In genomic region chr4:42313872-42314271, GRCh38 we compare ENCODE assay signal across 29 cellular contexts.
"Had no signal": no experiment of that assay in that cellular context is flagged by ENCODE, and none has a peak within 500 bp of the region (broad histone marks: within the 10 kb centered on the region; RNA-seq: fewer than 3 reads in every experiment).

No MANE protein-coding gene starts in this region.

- H3K4me3 ChIP-seq: ascending aorta, cardiac muscle cell, MG63, SJCRH30, SK-N-MC had no signal

- DNase-seq: activated CD4-positive, alpha-beta T cell treated with anti-CD3 and anti-CD28 coated beads for 36 hours; activated CD4-positive, alpha-beta T cell treated with anti-CD3 and anti-CD28 coated beads, Interleukin-2, amount 10 ng/mL, durations not matched to agents 7 days and 5 days; activated CD4-positive, alpha-beta T cell treated with anti-CD3 and anti-CD28 coated beads, Interleukin-2, amount 50 U/mL, for 48 hours; activated CD8-positive, alpha-beta T cell treated with anti-CD3 and anti-CD28 coated beads, Interleukin-2, amount 10 ng/mL, durations not matched to agents 7 days and 5 days; activated gamma-delta T cell; activated naive CD4-positive, alpha-beta T cell treated with Interleukin-2 at 50 U/mL for 16 hours; activated naive CD8-positive, alpha-beta T cell treated with anti-CD3 and anti-CD28 coated beads, Interleukin-2, amount 10 ng/mL, durations not matched to agents 7 days and 5 days; activated T-cell treated with anti-CD3 and anti-CD28 coated beads, Interleukin-2, amount 50 U/mL, for 24 hours; amygdala; Kasumi-1; KG1; MG63; NCI-H1048; NCI-H1105 treated with DMSO at 0.1 percent for 48 hours; NCI-H1436; NCI-H1694 treated with DMSO at 0.1 percent for 48 hours; NCI-H2029; NCI-H345; NCI-H524 treated with DMSO at 0.1 percent for 48 hours; SHP77; SJCRH30; T1000 had no signal

- H3K27me3 Mint-ChIP-seq: activated CD4-positive, alpha-beta T cell treated with anti-CD3 and anti-CD28 coated beads, Interleukin-2, amount 10 ng/mL, durations not matched to agents 7 days and 5 days had no signal

- H3K4me1 Mint-ChIP-seq: activated CD4-positive, alpha-beta T cell treated with anti-CD3 and anti-CD28 coated beads for 36 hours; activated CD4-positive, alpha-beta T cell treated with anti-CD3 and anti-CD28 coated beads, Interleukin-2, amount 10 ng/mL, durations not matched to agents 7 days and 5 days; activated naive CD4-positive, alpha-beta T cell treated with anti-CD3 and anti-CD28 coated beads, Interleukin-2, amount 50 U/mL, for 24 hours; activated naive CD8-positive, alpha-beta T cell treated with anti-CD3 and anti-CD28 coated beads, Interleukin-2, amount 10 ng/mL, durations not matched to agents 7 days and 5 days had no signal

- H3K4me1 ChIP-seq: ascending aorta, SJCRH30 had no signal

- H3K27ac ChIP-seq: ascending aorta, cardiac muscle cell, SJCRH30, SK-N-MC had no signal

- H3K36me3 ChIP-seq: ascending aorta, cardiac muscle cell, MG63, SJCRH30 had no signal

- ATAC-seq: activated CD4-positive, alpha-beta T cell treated with anti-CD3 and anti-CD28 coated beads for 36 hours; activated CD4-positive, CD25-positive, alpha-beta regulatory T cell treated with anti-CD3 and anti-CD28 coated beads, Interleukin-2, amount 50 U/mL, for 24 hours; activated CD8-positive, alpha-beta T cell treated with anti-CD3 and anti-CD28 coated beads, Interleukin-2, amount 10 ng/mL, durations not matched to agents 7 days and 5 days; Panc1 had no signal

- H3K9me3 ChIP-seq: ascending aorta, MG63, SJCRH30 had no signal

- H3K9me3 Mint-ChIP-seq: activated CD4-positive, alpha-beta T cell treated with anti-CD3 and anti-CD28 coated beads, Interleukin-2, amount 10 ng/mL, durations not matched to agents 7 days and 5 days; activated naive CD4-positive, alpha-beta T cell treated with anti-CD3 and anti-CD28 coated beads, Interleukin-2, amount 50 U/mL, for 24 hours; activated T-cell treated with anti-CD3 and anti-CD28 coated beads, Interleukin-2, amount 50 U/mL, for 24 hours; activated T-helper 2 cell treated with anti-CD3 and anti-CD28 coated beads, Interferon-gamma antibody, Interleukin-2, Interleukin-4, amounts not matched to agents 10 μg/mL and 5 μg/mL and 100 μg/mL, durations not matched to agents 14 hours and 24 hours and 36 hours had no signal

- H3K36me3 Mint-ChIP-seq: activated naive CD4-positive, alpha-beta T cell treated with anti-CD3 and anti-CD28 coated beads, Interleukin-2, amount 50 U/mL, for 24 hours; activated naive CD8-positive, alpha-beta T cell treated with anti-CD3 and anti-CD28 coated beads, Interleukin-2, amount 10 ng/mL, durations not matched to agents 7 days and 5 days had no signal

- H3K27me3 ChIP-seq: ascending aorta, cardiac muscle cell, MG63 had no signal

- H3K27ac Mint-ChIP-seq: activated CD4-positive, alpha-beta T cell treated with anti-CD3 and anti-CD28 coated beads for 36 hours; activated CD4-positive, alpha-beta T cell treated with anti-CD3 and anti-CD28 coated beads, Interleukin-2, amount 10 ng/mL, durations not matched to agents 7 days and 5 days; activated CD8-positive, alpha-beta T cell treated with anti-CD3 and anti-CD28 coated beads, Interleukin-2, amount 10 ng/mL, durations not matched to agents 7 days and 5 days; activated naive CD4-positive, alpha-beta T cell treated with anti-CD3 and anti-CD28 coated beads, Interleukin-2, amount 50 U/mL, for 24 hours; activated naive CD8-positive, alpha-beta T cell treated with anti-CD3 and anti-CD28 coated beads, Interleukin-2, amount 10 ng/mL, durations not matched to agents 7 days and 5 days; activated T-cell treated with anti-CD3 and anti-CD28 coated beads, Interleukin-2, amount 50 U/mL, for 24 hours; activated T-helper 2 cell treated with anti-CD3 and anti-CD28 coated beads, Interferon-gamma antibody, Interleukin-2, Interleukin-4, amounts not matched to agents 10 μg/mL and 5 μg/mL and 100 μg/mL, durations not matched to agents 14 hours and 24 hours and 36 hours had no signal

- H3K4me3 Mint-ChIP-seq: activated CD4-positive, alpha-beta T cell treated with anti-CD3 and anti-CD28 coated beads for 36 hours; activated CD4-positive, alpha-beta T cell treated with anti-CD3 and anti-CD28 coated beads, Interleukin-2, amount 10 ng/mL, durations not matched to agents 7 days and 5 days; activated CD8-positive, alpha-beta T cell treated with anti-CD3 and anti-CD28 coated beads, Interleukin-2, amount 10 ng/mL, durations not matched to agents 7 days and 5 days; activated naive CD4-positive, alpha-beta T cell treated with anti-CD3 and anti-CD28 coated beads, Interleukin-2, amount 50 U/mL, for 24 hours; activated naive CD8-positive, alpha-beta T cell treated with anti-CD3 and anti-CD28 coated beads, Interleukin-2, amount 10 ng/mL, durations not matched to agents 7 days and 5 days; activated T-cell treated with anti-CD3 and anti-CD28 coated beads, Interleukin-2, amount 50 U/mL, for 24 hours had no signal
